ENCODE assay signal across 17 cellular contexts in the genomic region with DNA sequence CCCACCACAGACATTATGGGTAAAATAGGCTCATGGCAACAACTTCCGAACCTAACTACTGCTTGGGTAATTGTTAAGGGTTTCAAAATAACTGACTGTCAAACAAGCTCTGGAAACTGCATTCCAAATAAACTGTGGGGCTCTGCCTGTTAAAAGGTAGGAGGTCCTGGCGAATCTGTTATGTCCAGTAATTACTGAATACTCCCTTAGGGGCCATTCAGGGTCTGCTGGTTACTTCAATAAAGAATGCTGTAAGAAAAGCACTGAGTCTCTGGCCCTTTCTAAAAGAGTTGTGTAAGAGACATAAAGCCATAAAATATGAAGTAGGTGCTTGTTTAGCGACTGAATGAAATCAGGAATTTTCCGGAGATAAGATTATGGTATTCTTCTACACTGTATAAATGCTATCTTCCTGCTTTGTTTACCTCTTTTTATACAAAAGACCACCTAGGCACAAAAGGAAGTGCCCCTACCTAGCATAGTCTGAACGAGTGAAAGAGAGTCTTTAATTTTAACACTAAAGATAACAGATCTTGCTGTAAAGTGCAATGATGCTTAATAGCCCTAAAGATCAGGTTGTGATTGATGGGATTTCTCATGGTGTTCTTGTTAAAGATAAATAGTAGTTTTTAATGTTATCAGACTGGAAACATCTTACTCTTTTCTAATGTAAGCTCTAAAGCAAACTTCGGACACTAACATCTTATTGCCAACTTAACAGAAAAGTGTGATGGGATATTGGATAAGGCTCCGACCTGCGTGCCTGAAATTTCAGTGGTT.
DNase-seq lines count a peak whose midpoint lies in the region; TF ChIP-seq lines count a peak whose summit lies in the region.
"Had no signal": no experiment of that assay in that cellular context is flagged by ENCODE, and none has a peak within 500 bp of the region (broad histone marks: within the 10 kb centered on the region; RNA-seq: fewer than 3 reads in every experiment).

No MANE protein-coding gene starts in this region.

- H3K27ac Mint-ChIP-seq in nephron (peak overlapping the region; percentile 72 to 90 (median 86)), type B pancreatic cell (peak overlapping the region; percentile 71)

- H3K4me3 Mint-ChIP-seq in nephron (no peak overlapping the region), type B pancreatic cell (peak overlapping the region; percentile 34)
- H3K4me3 Mint-ChIP-seq: CD4-positive, alpha-beta memory T cell had no signal

- H3K4me1 Mint-ChIP-seq in nephron = peaks cover 72% of the 10 kb centered on the region
- peaks cover 30% of the 10 kb centered on the region for H3K4me1 Mint-ChIP-seq in type B pancreatic cell (ENCODE audit: unreplicated experiment)
- H3K4me1 Mint-ChIP-seq: CD4-positive, alpha-beta memory T cell had no signal

- H3K36me3 Mint-ChIP-seq in nephron (ENCODE audit: low read depth) (peaks cover 7% of the 10 kb centered on the region), type B pancreatic cell (peaks cover 56% of the 10 kb centered on the region)

- peak; percentile 59 for DNase-seq in HEK293T (ENCODE audit: extremely low spot score)
- peak; percentile 4 for DNase-seq in NCI-H226
- no peak for DNase-seq in type B pancreatic cell (ENCODE audit: extremely low spot score, unreplicated experiment)
- DNase-seq in NCI-H446 (lab: John Stamatoyannopoulos, UW) = no peak
- no peak for DNase-seq in WERI-Rb-1
- DNase-seq in stimulated activated CD4-positive, alpha-beta T cell treated with anti-CD3 and anti-CD28 coated beads, Interleukin-4, amount 100 ng/mL, for 1 hour = no peak
- no peak for DNase-seq in central memory CD4-positive, alpha-beta T cell
- DNase-seq: BE2C; CD4-positive, alpha-beta memory T cell; DMS153; DMS79 treated with DMSO at 0.1 percent for 48 hours; EL; GF-D8 had no signal

- no peaks in the 10 kb centered on the region for H3K27me3 ChIP-seq in WERI-Rb-1 (ENCODE audit: insufficient read depth, low read depth, severe bottlenecking)
- H3K27me3 ChIP-seq: BE2C had no signal

- no peaks in the 10 kb centered on the region for H3K27me3 Mint-ChIP-seq in nephron (ENCODE audit: low read depth)
- peaks cover 9% of the 10 kb centered on the region for H3K27me3 Mint-ChIP-seq in type B pancreatic cell
- H3K27me3 Mint-ChIP-seq: CD4-positive, alpha-beta memory T cell had no signal

- H3K36me3 ChIP-seq in WERI-Rb-1 = no peaks in the 10 kb centered on the region
- H3K36me3 ChIP-seq: BE2C had no signal

- TF ChIP-seq CTCF in nephron (IDR thresholded peaks at IDR 0.05; ENCODE audit: unreplicated experiment in 3 of 3) = no peak
- no peak for TF ChIP-seq CTCF in type B pancreatic cell (conservative IDR thresholded peaks at IDR 0.05)
- TF ChIP-seq CTCF in WERI-Rb-1 (IDR thresholded peaks at IDR 0.05; ENCODE audit: low read depth, low read length) = no peak

- no peak overlapping the region for H3K27ac ChIP-seq in WERI-Rb-1
- H3K27ac ChIP-seq: A549, C4-2B had no signal

- POLR2A ChIA-PET in HEK293T (lab: Yijun Ruan, JAX) = no interaction called here

- H3K4me3 ChIP-seq in WERI-Rb-1 (ENCODE audit: low read depth, low read length) = no peak overlapping the region
- H3K4me3 ChIP-seq: A549, K562 had no signal

- CTCF ChIA-PET in HEK293T (lab: Yijun Ruan, JAX) = no interaction called here

- H3K9me3 Mint-ChIP-seq in nephron (peaks cover 3% of the 10 kb centered on the region), type B pancreatic cell (peaks cover 3% of the 10 kb centered on the region)
- H3K9me3 Mint-ChIP-seq: CD4-positive, alpha-beta memory T cell had no signal

- no peaks in the 10 kb centered on the region for H3K9me3 ChIP-seq in WERI-Rb-1 (ENCODE audit: severe bottlenecking)
- H3K9me3 ChIP-seq: BE2C had no signal

TF ChIP-seq in HEK293T, 16 proteins besides CTCF, POLR2A, EP300 and RAD21:
- TF ChIP-seq FOXM1 (IDR thresholded peaks at IDR 0.05; ENCODE audit: borderline replicate concordance) (no peak), FOXA1 (IDR thresholded peaks at IDR 0.05) (no peak), LEF1 (IDR thresholded peaks at IDR 0.05; ENCODE audit: borderline replicate concordance) (no peak), ELF4 (IDR thresholded peaks at IDR 0.05) (no peak), FOXK2 (IDR thresholded peaks at IDR 0.05) (no peak)
- TF ChIP-seq, protein P1, sequence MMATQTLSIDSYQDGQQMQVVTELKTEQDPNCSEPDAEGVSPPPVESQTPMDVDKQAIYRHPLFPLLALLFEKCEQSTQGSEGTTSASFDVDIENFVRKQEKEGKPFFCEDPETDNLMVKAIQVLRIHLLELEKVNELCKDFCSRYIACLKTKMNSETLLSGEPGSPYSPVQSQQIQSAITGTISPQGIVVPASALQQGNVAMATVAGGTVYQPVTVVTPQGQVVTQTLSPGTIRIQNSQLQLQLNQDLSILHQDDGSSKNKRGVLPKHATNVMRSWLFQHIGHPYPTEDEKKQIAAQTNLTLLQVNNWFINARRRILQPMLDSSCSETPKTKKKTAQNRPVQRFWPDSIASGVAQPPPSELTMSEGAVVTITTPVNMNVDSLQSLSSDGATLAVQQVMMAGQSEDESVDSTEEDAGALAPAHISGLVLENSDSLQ (IDR thresholded peaks at IDR 0.05) = peak; percentile 63

Comparison
In these comparisons a context has a peak if more than half of its experiments do, and no peak if none do; other contexts are left out.
1. DNase-seq: peak in HEK293T (single experiment) and NCI-H226 (single experiment); none in type B pancreatic cell (single experiment), NCI-H446 (0 of 2), WERI-Rb-1 (single experiment), stimulated activated CD4-positive, alpha-beta T cell treated with anti-CD3 and anti-CD28 coated beads, Interleukin-4, amount 100 ng/mL, for 1 hour (single experiment) and central memory CD4-positive, alpha-beta T cell (single experiment).